Comparison of ENCODE assay signal across 2 cellular contexts in genomic region chr6:43823879-43824740, GRCh38.
TF ChIP-seq lines count a peak whose summit lies in the region.

No MANE protein-coding gene starts in this region.

TF ChIP-seq in GM12878, 131 proteins besides CTCF, POLR2A, EP300 and RAD21 (continued from another document and continues in another):
- TF ChIP-seq ZNF24 (IDR thresholded peaks at IDR 0.05) (no peak), CHD2 (IDR thresholded peaks at IDR 0.05; ENCODE audit: borderline replicate concordance, low read depth, low read length) (no peak), NR2C2 (IDR thresholded peaks at IDR 0.05; ENCODE audit: borderline replicate concordance, control insufficient read depth, insufficient read length, low read depth) (no peak), E2F8 (IDR thresholded peaks at IDR 0.05; ENCODE audit: low read depth, partially characterized antibody) (no peak), CEBPZ (IDR thresholded peaks at IDR 0.05; ENCODE audit: low read depth, low read length) (no peak), MLLT1 (IDR thresholded peaks at IDR 0.05) (0 out of 2 replicates have a peak, but pooled peaks have one; percentile 33), ATF7 (IDR thresholded peaks at IDR 0.05; ENCODE audit: low read depth) (no peak), POLR2AphosphoS5 (IDR thresholded peaks at IDR 0.05; ENCODE audit: low read length) (no peak), PAX8 (IDR thresholded peaks at IDR 0.05) (no peak), ZZZ3 (IDR thresholded peaks at IDR 0.05; ENCODE audit: control insufficient read depth, insufficient read length, low read depth) (no peak), WRNIP1 (IDR thresholded peaks at IDR 0.05; ENCODE audit: borderline replicate concordance, low read depth, low read length) (no peak)
- TF ChIP-seq, protein P1, sequence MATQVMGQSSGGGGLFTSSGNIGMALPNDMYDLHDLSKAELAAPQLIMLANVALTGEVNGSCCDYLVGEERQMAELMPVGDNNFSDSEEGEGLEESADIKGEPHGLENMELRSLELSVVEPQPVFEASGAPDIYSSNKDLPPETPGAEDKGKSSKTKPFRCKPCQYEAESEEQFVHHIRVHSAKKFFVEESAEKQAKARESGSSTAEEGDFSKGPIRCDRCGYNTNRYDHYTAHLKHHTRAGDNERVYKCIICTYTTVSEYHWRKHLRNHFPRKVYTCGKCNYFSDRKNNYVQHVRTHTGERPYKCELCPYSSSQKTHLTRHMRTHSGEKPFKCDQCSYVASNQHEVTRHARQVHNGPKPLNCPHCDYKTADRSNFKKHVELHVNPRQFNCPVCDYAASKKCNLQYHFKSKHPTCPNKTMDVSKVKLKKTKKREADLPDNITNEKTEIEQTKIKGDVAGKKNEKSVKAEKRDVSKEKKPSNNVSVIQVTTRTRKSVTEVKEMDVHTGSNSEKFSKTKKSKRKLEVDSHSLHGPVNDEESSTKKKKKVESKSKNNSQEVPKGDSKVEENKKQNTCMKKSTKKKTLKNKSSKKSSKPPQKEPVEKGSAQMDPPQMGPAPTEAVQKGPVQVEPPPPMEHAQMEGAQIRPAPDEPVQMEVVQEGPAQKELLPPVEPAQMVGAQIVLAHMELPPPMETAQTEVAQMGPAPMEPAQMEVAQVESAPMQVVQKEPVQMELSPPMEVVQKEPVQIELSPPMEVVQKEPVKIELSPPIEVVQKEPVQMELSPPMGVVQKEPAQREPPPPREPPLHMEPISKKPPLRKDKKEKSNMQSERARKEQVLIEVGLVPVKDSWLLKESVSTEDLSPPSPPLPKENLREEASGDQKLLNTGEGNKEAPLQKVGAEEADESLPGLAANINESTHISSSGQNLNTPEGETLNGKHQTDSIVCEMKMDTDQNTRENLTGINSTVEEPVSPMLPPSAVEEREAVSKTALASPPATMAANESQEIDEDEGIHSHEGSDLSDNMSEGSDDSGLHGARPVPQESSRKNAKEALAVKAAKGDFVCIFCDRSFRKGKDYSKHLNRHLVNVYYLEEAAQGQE (IDR thresholded peaks at IDR 0.05; ENCODE audit: low read depth, low read length) = no peak

TF ChIP-seq in GM23338, 12 proteins besides CTCF, POLR2A, EP300 and RAD21 (continued from another document):
- TF ChIP-seq CREB1 (CRISPR knock-in tag; IDR thresholded peaks at IDR 0.05; ENCODE audit: low read depth) (no peak), NANOG (IDR thresholded peaks at IDR 0.05; ENCODE audit: borderline replicate concordance) (no peak), POLR2AphosphoS5 (IDR thresholded peaks at IDR 0.05; ENCODE audit: low read depth) (no peak), STAT1 (IDR thresholded peaks at IDR 0.05; ENCODE audit: unreplicated experiment) (no peak), EZH2 (IDR thresholded peaks at IDR 0.05; ENCODE audit: low read depth, unreplicated experiment) (no peak), JUNB (IDR thresholded peaks at IDR 0.05; ENCODE audit: unreplicated experiment) (no peak), EZH2phosphoT487 (IDR thresholded peaks at IDR 0.05; ENCODE audit: unreplicated experiment) (no peak), ZNF331 (CRISPR knock-in tag; IDR thresholded peaks at IDR 0.05; ENCODE audit: low read depth) (no peak)
- TF ChIP-seq, protein P2, sequence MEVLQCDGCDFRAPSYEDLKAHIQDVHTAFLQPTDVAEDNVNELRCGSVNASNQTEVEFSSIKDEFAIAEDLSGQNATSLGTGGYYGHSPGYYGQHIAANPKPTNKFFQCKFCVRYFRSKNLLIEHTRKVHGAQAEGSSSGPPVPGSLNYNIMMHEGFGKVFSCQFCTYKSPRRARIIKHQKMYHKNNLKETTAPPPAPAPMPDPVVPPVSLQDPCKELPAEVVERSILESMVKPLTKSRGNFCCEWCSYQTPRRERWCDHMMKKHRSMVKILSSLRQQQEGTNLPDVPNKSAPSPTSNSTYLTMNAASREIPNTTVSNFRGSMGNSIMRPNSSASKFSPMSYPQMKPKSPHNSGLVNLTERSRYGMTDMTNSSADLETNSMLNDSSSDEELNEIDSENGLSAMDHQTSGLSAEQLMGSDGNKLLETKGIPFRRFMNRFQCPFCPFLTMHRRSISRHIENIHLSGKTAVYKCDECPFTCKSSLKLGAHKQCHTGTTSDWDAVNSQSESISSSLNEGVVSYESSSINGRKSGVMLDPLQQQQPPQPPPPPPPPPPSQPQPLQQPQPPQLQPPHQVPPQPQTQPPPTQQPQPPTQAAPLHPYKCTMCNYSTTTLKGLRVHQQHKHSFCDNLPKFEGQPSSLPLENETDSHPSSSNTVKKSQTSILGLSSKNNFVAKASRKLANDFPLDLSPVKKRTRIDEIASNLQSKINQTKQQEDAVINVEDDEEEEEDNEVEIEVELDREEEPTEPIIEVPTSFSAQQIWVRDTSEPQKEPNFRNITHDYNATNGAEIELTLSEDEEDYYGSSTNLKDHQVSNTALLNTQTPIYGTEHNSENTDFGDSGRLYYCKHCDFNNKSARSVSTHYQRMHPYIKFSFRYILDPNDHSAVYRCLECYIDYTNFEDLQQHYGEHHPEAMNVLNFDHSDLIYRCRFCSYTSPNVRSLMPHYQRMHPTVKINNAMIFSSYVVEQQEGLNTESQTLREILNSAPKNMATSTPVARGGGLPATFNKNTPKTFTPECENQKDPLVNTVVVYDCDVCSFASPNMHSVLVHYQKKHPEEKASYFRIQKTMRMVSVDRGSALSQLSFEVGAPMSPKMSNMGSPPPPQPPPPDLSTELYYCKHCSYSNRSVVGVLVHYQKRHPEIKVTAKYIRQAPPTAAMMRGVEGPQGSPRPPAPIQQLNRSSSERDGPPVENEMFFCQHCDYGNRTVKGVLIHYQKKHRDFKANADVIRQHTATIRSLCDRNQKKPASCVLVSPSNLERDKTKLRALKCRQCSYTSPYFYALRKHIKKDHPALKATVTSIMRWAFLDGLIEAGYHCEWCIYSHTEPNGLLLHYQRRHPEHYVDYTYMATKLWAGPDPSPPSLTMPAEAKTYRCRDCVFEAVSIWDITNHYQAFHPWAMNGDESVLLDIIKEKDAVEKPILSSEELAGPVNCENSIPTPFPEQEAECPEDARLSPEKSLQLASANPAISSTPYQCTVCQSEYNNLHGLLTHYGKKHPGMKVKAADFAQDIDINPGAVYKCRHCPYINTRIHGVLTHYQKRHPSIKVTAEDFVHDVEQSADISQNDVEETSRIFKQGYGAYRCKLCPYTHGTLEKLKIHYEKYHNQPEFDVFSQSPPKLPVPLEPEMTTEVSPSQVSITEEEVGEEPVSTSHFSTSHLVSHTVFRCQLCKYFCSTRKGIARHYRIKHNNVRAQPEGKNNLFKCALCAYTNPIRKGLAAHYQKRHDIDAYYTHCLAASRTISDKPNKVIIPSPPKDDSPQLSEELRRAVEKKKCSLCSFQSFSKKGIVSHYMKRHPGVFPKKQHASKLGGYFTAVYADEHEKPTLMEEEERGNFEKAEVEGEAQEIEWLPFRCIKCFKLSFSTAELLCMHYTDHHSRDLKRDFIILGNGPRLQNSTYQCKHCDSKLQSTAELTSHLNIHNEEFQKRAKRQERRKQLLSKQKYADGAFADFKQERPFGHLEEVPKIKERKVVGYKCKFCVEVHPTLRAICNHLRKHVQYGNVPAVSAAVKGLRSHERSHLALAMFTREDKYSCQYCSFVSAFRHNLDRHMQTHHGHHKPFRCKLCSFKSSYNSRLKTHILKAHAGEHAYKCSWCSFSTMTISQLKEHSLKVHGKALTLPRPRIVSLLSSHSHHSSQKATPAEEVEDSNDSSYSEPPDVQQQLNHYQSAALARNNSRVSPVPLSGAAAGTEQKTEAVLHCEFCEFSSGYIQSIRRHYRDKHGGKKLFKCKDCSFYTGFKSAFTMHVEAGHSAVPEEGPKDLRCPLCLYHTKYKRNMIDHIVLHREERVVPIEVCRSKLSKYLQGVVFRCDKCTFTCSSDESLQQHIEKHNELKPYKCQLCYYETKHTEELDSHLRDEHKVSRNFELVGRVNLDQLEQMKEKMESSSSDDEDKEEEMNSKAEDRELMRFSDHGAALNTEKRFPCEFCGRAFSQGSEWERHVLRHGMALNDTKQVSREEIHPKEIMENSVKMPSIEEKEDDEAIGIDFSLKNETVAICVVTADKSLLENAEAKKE (CRISPR knock-in tag; IDR thresholded peaks at IDR 0.05) = no peak
- TF ChIP-seq, protein P1 (IDR thresholded peaks at IDR 0.05; ENCODE audit: unreplicated experiment) = no peak
- TF ChIP-seq, protein P3, sequence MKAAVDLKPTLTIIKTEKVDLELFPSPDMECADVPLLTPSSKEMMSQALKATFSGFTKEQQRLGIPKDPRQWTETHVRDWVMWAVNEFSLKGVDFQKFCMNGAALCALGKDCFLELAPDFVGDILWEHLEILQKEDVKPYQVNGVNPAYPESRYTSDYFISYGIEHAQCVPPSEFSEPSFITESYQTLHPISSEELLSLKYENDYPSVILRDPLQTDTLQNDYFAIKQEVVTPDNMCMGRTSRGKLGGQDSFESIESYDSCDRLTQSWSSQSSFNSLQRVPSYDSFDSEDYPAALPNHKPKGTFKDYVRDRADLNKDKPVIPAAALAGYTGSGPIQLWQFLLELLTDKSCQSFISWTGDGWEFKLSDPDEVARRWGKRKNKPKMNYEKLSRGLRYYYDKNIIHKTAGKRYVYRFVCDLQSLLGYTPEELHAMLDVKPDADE (IDR thresholded peaks at IDR 0.05) = no peak
